ENCODE assay signal across 22 cellular contexts in genomic region chr5:142475102-142475501, GRCh38.
DNase-seq lines count a peak whose midpoint lies in the region; ATAC-seq and TF ChIP-seq lines count a peak whose summit lies in the region.
"Had no signal": no experiment of that assay in that cellular context is flagged by ENCODE, and none has a peak within 500 bp of the region (broad histone marks: within the 10 kb centered on the region; RNA-seq: fewer than 3 reads in every experiment).

No MANE protein-coding gene starts in this region.

- H3K9me3 ChIP-seq in GM23248 (ENCODE audit: low read depth) (no peaks in the 10 kb centered on the region), PC-3 (ENCODE audit: low read length) (no peaks in the 10 kb centered on the region), endodermal cell (ENCODE audit: control insufficient read depth, low read length) (peaks cover 10% of the 10 kb centered on the region), Peyer's patch (no peaks in the 10 kb centered on the region)
- H3K9me3 ChIP-seq: adrenal gland, MG63 had no signal

- no TSS peak for BruUV-seq in PC-3 (replicated peaks; lab: Mats Ljungman, UMichigan)

- H3F3A ChIP-seq in GM23248 (ENCODE audit: insufficient read depth) (peaks cover 21% of the 10 kb centered on the region), PC-3 (ENCODE audit: low read length, unreplicated experiment) (no peaks in the 10 kb centered on the region)

- H3K9me2 ChIP-seq in GM23248 (ENCODE audit: insufficient read depth) (no peaks in the 10 kb centered on the region), PC-3 (replicated peaks; ENCODE audit: low read length) (no peaks in the 10 kb centered on the region)

- no peak overlapping the region for H3K4me3 Mint-ChIP-seq in endodermal cell
- H3K4me3 Mint-ChIP-seq in neural crest cell, result peak overlapping the region; percentile 50
- H3K4me3 Mint-ChIP-seq in T-cell, result no peak overlapping the region
- H3K4me3 Mint-ChIP-seq: CD4-positive, alpha-beta T cell; dendritic cell treated with granulocyte-macrophage colony-stimulating factor and Interleukin-4, amounts not matched to agents 40 ng/mL and 50 ng/mL, for 4 days; natural killer cell treated with Interleukin-12 subunit alpha and Interleukin-12 subunit beta and Interleukin-15 and Interleukin-18, amount 100 ng/mL, for 72 hours; stimulated activated effector memory CD8-positive, alpha-beta T cell treated with anti-CD3 and anti-CD28 coated beads, Interleukin-12 subunit alpha, Interleukin-12 subunit beta, amount 100 ng/mL, for 72 hours had no signal

- TF ChIP-seq CTCF in PC-3 (conservative IDR thresholded peaks at IDR 0.05; ENCODE audit: low read depth, low read length) (no peak), endodermal cell (conservative IDR thresholded peaks at IDR 0.05) (no peak), neural crest cell (conservative IDR thresholded peaks at IDR 0.05) (no peak), Peyer's patch (IDR thresholded peaks at IDR 0.05) (no peak)

- peaks cover 26% of the 10 kb centered on the region for H3K4me1 Mint-ChIP-seq in endodermal cell
- H3K4me1 Mint-ChIP-seq in neural crest cell, result peaks cover 44% of the 10 kb centered on the region
- H3K4me1 Mint-ChIP-seq in T-cell, result peaks cover 6 to 17% (median 12%) of the 10 kb centered on the region in 3 donors

- H3K4me3 ChIP-seq in GM23248 (no peak overlapping the region), PC-3 (ENCODE audit: low read length) (no peak overlapping the region), endodermal cell (ENCODE audit: low read length) (peak overlapping the region; percentile 31), Peyer's patch (no peak overlapping the region)
- H3K4me3 ChIP-seq: adrenal gland, MG63 had no signal

- no peaks in the 10 kb centered on the region for H3K36me3 ChIP-seq in GM23248 (ENCODE audit: low read depth)
- no peaks in the 10 kb centered on the region for H3K36me3 ChIP-seq in PC-3 (ENCODE audit: low read depth, low read length)
- no peaks in the 10 kb centered on the region for H3K36me3 ChIP-seq in endodermal cell (ENCODE audit: control insufficient read depth, insufficient read depth, low read length)
- no peaks in the 10 kb centered on the region for H3K36me3 ChIP-seq in Peyer's patch
- H3K36me3 ChIP-seq: adrenal gland, MG63 had no signal

- DNase-seq in GM23248, result peak; percentile 16
- peak; percentile 1 for DNase-seq in PC-3
- peak; percentile 88 for DNase-seq in endodermal cell
- DNase-seq in neural crest cell (ENCODE audit: low read depth, low spot score), result no peak
- no peak for DNase-seq in globus pallidus (ENCODE audit: low spot score)
- DNase-seq in NCI-H82 (lab: John Stamatoyannopoulos, UW), result no peak
- DNase-seq in Peyer's patch, result no peak
- DNase-seq in T-cell, result no peak
- DNase-seq: activated CD4-positive, alpha-beta T cell treated with anti-CD3 and anti-CD28 coated beads, Interleukin-2, amount 50 U/mL, for 1 hour; activated CD8-positive, alpha-beta memory T cell treated with anti-CD3 and anti-CD28 coated beads, Interleukin-2, amount 50 U/mL, for 4 hours; activated effector memory CD4-positive, alpha-beta T cell treated with anti-CD3 and anti-CD28 coated beads, Interleukin-2, amount 50 U/mL, for 16 hours; adrenal gland; CD4-positive, alpha-beta T cell; DMS153; foreskin fibroblast; hypothalamus; left colon; MG63; NCI-H146 had no signal

- no peak overlapping the region for H3K27ac ChIP-seq in GM23248
- no peak overlapping the region for H3K27ac ChIP-seq in PC-3 (ENCODE audit: low read length)
- peak overlapping the region; percentile 44 for H3K27ac ChIP-seq in endodermal cell (ENCODE audit: low read depth, low read length)
- H3K27ac ChIP-seq in Peyer's patch, result no peak overlapping the region
- H3K27ac ChIP-seq: adrenal gland had no signal

- H3K27me3 Mint-ChIP-seq in endodermal cell (ENCODE audit: insufficient read depth) (no peaks in the 10 kb centered on the region), neural crest cell (ENCODE audit: low read depth) (no peaks in the 10 kb centered on the region), T-cell (peaks cover 4 to 13% of the 10 kb centered on the region in 2 donors)
- H3K27me3 Mint-ChIP-seq: CD4-positive, alpha-beta T cell had no signal

- H3K79me2 ChIP-seq in GM23248 (ENCODE audit: insufficient read depth) (no peaks in the 10 kb centered on the region), PC-3 (ENCODE audit: low read length) (no peaks in the 10 kb centered on the region)

- 93 to 100% methylated on average over 1 of the region's 1 CpG for WGBS in GM23248 (ENCODE audit: low coverage in 1 of 2, low lambda C conversion rate in 2 of 2, missing lambda C conversion rate in 2 of 2), 2 experiments
- WGBS in endodermal cell (ENCODE audit: insufficient coverage in 1 of 2, insufficient read length in 1 of 2), 2 experiments, result 14% methylated on average over 1 of the region's 1 CpG; no CpG with 5 or more reads in 1 of the 2 experiments

- H3K4me1 ChIP-seq in GM23248 (ENCODE audit: insufficient read depth) (peaks cover 38% of the 10 kb centered on the region), PC-3 (ENCODE audit: insufficient read depth, low read length) (peaks cover 27% of the 10 kb centered on the region), endodermal cell (ENCODE audit: control insufficient read depth, insufficient read depth, low read length) (peaks cover 8% of the 10 kb centered on the region), Peyer's patch (no peaks in the 10 kb centered on the region)
- H3K4me1 ChIP-seq: adrenal gland had no signal

- in situ Hi-C loops in GM23248 (cut with MboI), result no loop called here

- CTCF ChIA-PET in PC-3 (lab: Charles Lee) (no interaction called here), T-cell (lab: Charles Lee) (interaction anchor here in 1 of 2 donors (0.6 kb wide), 1 partner anchor 74 kb away, joined by 3 read pairs; no protein-coding TSS in a partner anchor)

- H3K27me3 ChIP-seq in GM23248 (replicated peaks; ENCODE audit: insufficient read depth) (no peaks in the 10 kb centered on the region), PC-3 (ENCODE audit: low read length) (no peaks in the 10 kb centered on the region), endodermal cell (ENCODE audit: control insufficient read depth, insufficient read depth, low read length, poor library complexity, severe bottlenecking) (no peaks in the 10 kb centered on the region), Peyer's patch (no peaks in the 10 kb centered on the region)
- H3K27me3 ChIP-seq: adrenal gland, MG63 had no signal

- H2AFZ ChIP-seq in GM23248, result no peak overlapping the region
- H2AFZ ChIP-seq in PC-3 (ENCODE audit: low read length), result no peak overlapping the region

- H3K27ac Mint-ChIP-seq in endodermal cell (peak overlapping the region; percentile 25), neural crest cell (ENCODE audit: unreplicated experiment) (peak overlapping the region; percentile 65), T-cell (no peak overlapping the region)
- H3K27ac Mint-ChIP-seq: CD4-positive, alpha-beta T cell; dendritic cell treated with granulocyte-macrophage colony-stimulating factor and Interleukin-4, amounts not matched to agents 40 ng/mL and 50 ng/mL, for 4 days; natural killer cell treated with Interleukin-12 subunit alpha and Interleukin-12 subunit beta and Interleukin-15 and Interleukin-18, amount 100 ng/mL, for 72 hours had no signal

- H3K4me2 ChIP-seq in GM23248 (ENCODE audit: unreplicated experiment) (peak overlapping the region; percentile 27), PC-3 (ENCODE audit: low read length) (peak overlapping the region; percentile 19; the same call in 1 of the 2 replicates)

- TF ChIP-seq POLR2A in Peyer's patch (IDR thresholded peaks at IDR 0.05), result no peak

- POLR2A ChIA-PET in PC-3 (lab: Charles Lee; ENCODE audit: unreplicated experiment), result interaction anchor here (0.5 kb wide), 1 partner anchor 145 kb away, joined by 3 read pairs; no protein-coding TSS in a partner anchor
- POLR2A ChIA-PET in T-cell (lab: Charles Lee), result no interaction called here

- H4K20me1 ChIP-seq in GM23248 (ENCODE audit: insufficient read depth), result no peaks in the 10 kb centered on the region
- no peaks in the 10 kb centered on the region for H4K20me1 ChIP-seq in PC-3 (ENCODE audit: low read length)

- H3K36me3 Mint-ChIP-seq in endodermal cell (ENCODE audit: low read depth) (peaks cover 20% of the 10 kb centered on the region), neural crest cell (ENCODE audit: low read depth) (peaks cover 19% of the 10 kb centered on the region), T-cell (peaks cover 8% of the 10 kb centered on the region)
- H3K36me3 Mint-ChIP-seq: stimulated activated effector memory CD8-positive, alpha-beta T cell treated with anti-CD3 and anti-CD28 coated beads, Interleukin-12 subunit alpha, Interleukin-12 subunit beta, amount 100 ng/mL, for 72 hours had no signal

- ATAC-seq in PC-3 (no peak), T-cell (replicated peaks in 1 of 4) (no peak)
- ATAC-seq: left colon; natural killer cell treated with Interleukin-12 subunit alpha and Interleukin-12 subunit beta and Interleukin-15 and Interleukin-18, amount 100 ng/mL, for 72 hours; stimulated activated effector memory CD8-positive, alpha-beta T cell treated with anti-CD3 and anti-CD28 coated beads, Interleukin-12 subunit alpha, Interleukin-12 subunit beta, amount 100 ng/mL, for 72 hours had no signal

- H3K9ac ChIP-seq in GM23248 (no peak overlapping the region), PC-3 (ENCODE audit: low read length) (no peak overlapping the region), endodermal cell (ENCODE audit: extremely low read depth, low read length, poor library complexity, severe bottlenecking) (no peak overlapping the region)

- intact Hi-C loops in PC-3 (cut with micrococcal nuclease), result loop anchor here (10.0 kb wide), 1 partner anchor 70 kb away; no protein-coding TSS in a partner anchor

- H3K9me3 Mint-ChIP-seq in endodermal cell (peaks cover 20% of the 10 kb centered on the region), neural crest cell (peaks cover 14% of the 10 kb centered on the region), T-cell (peaks cover 4 to 14% (median 8%) of the 10 kb centered on the region in 3 donors)
- H3K9me3 Mint-ChIP-seq: CD4-positive, alpha-beta T cell had no signal

Comparison
In these comparisons a context has a peak if more than half of its experiments do, and no peak if none do; other contexts are left out.
1. DNase-seq: peak in GM23248 (single experiment), PC-3 (single experiment) and endodermal cell (single experiment); none in neural crest cell (single experiment), globus pallidus (single experiment), NCI-H82 (single experiment), Peyer's patch (0 of 3) and T-cell (0 of 34).
2. H3K27ac Mint-ChIP-seq: peak in endodermal cell (single experiment) and neural crest cell (single experiment); none in T-cell (0 of 2).